In genomic region chr11:61688368-61689163, GRCh38 we compare ENCODE assay signal across 10 cellular contexts. TPM values are rescaled to one million over a fixed set of nuclear protein-coding genes. Genes with fewer than 3 reads are reported as not detected.
DNase-seq lines count a peak whose midpoint lies in the region; TF ChIP-seq lines count a peak whose summit lies in the region.
"Had no signal": no experiment of that assay in that cellular context is flagged by ENCODE, and none has a peak within 500 bp of the region (broad histone marks: within the 10 kb centered on the region; RNA-seq: fewer than 3 reads in every experiment).

No MANE protein-coding gene starts in this region.

- no peaks in the 10 kb centered on the region for H3K9me3 ChIP-seq in testis

- H3K27ac Mint-ChIP-seq in brain, result peak overlapping the region in 3 of 5 experiments; percentile 75 to 79 (median 78)
- no peak overlapping the region for H3K27ac Mint-ChIP-seq in activated CD4-positive, alpha-beta memory T cell treated with anti-CD3 and anti-CD28 coated beads for 36 hours

- 52 to 56% methylated on average over 11 to 19 of the region's 19 CpGs for WGBS in testis, 2 donors

- intact Hi-C loops in testis (cut with DNase I; ENCODE audit: low total_unique reads), result no loop called here
- intact Hi-C loops in activated CD4-positive, alpha-beta memory T cell treated with anti-CD3 and anti-CD28 coated beads for 36 hours (cut with micrococcal nuclease), result no loop called here

- H3K27me3 ChIP-seq in layer of hippocampus (ENCODE audit: control insufficient read depth, insufficient read depth, low read length), result no peaks in the 10 kb centered on the region
- no peaks in the 10 kb centered on the region for H3K27me3 ChIP-seq in testis

- H3K4me1 Mint-ChIP-seq in brain, result peaks cover 63% of the 10 kb centered on the region
- no peaks in the 10 kb centered on the region for H3K4me1 Mint-ChIP-seq in activated CD4-positive, alpha-beta memory T cell treated with anti-CD3 and anti-CD28 coated beads for 36 hours (ENCODE audit: low read depth)

- DNase-seq in HT-29 (ENCODE audit: low spot score), result peak; percentile 50
- DNase-seq in testis, result peak; percentile 38
- DNase-seq in NCI-H526 treated with DMSO at 0.1 percent for 48 hours (lab: John Stamatoyannopoulos, UW), result no peak
- no peak for DNase-seq in NCI-H2081 treated with DMSO at 0.1 percent for 48 hours (lab: John Stamatoyannopoulos, UW)
- no peak for DNase-seq in activated CD4-positive, alpha-beta memory T cell treated with anti-CD3 and anti-CD28 coated beads for 36 hours
- DNase-seq in RKO (ENCODE audit: low spot score), result no peak
- DNase-seq: naive B cell; stimulated activated naive CD4-positive, alpha-beta T cell treated with Interleukin-2 at 50 U/mL for 16 hours had no signal

- POLR2A ChIA-PET in activated CD4-positive, alpha-beta memory T cell treated with anti-CD3 and anti-CD28 coated beads for 36 hours (lab: Charles Lee), result no interaction called here

- TF ChIP-seq POLR2A in testis (IDR thresholded peaks at IDR 0.05), result no peak

- H3K27me3 Mint-ChIP-seq in brain, result peaks cover 5% of the 10 kb centered on the region
- H3K27me3 Mint-ChIP-seq in activated CD4-positive, alpha-beta memory T cell treated with anti-CD3 and anti-CD28 coated beads for 36 hours, result no peaks in the 10 kb centered on the region

- H3K36me3 ChIP-seq in testis (ENCODE audit: low read depth, missing control alignments), result no peaks in the 10 kb centered on the region

- no peak for TF ChIP-seq CTCF in brain (conservative IDR thresholded peaks at IDR 0.05)
- TF ChIP-seq CTCF in testis (IDR thresholded peaks at IDR 0.05), result no peak

- CTCF ChIA-PET in activated CD4-positive, alpha-beta memory T cell treated with anti-CD3 and anti-CD28 coated beads for 36 hours (lab: Charles Lee), result interaction anchor here (1.2 kb wide), 1 partner anchor 45 kb away, joined by 4 read pairs; no protein-coding TSS in a partner anchor

- no peaks in the 10 kb centered on the region for H3K9me3 Mint-ChIP-seq in brain
- no peaks in the 10 kb centered on the region for H3K9me3 Mint-ChIP-seq in activated CD4-positive, alpha-beta memory T cell treated with anti-CD3 and anti-CD28 coated beads for 36 hours
- H3K9me3 Mint-ChIP-seq: naive B cell had no signal

- H3K27ac ChIP-seq in layer of hippocampus (ENCODE audit: low read depth, low read length) (peak overlapping the region; percentile 18), testis (peak overlapping the region; percentile 33 to 64)

- peaks cover 29% of the 10 kb centered on the region for H3K4me1 ChIP-seq in testis

- no peak overlapping the region for H3K4me3 ChIP-seq in testis

- peak overlapping the region in 1 of 5 experiments; percentile 52 for H3K4me3 Mint-ChIP-seq in brain
- H3K4me3 Mint-ChIP-seq in activated CD4-positive, alpha-beta memory T cell treated with anti-CD3 and anti-CD28 coated beads for 36 hours, result no peak overlapping the region

- H3K36me3 Mint-ChIP-seq in brain, result no peaks in the 10 kb centered on the region
- H3K36me3 Mint-ChIP-seq in activated CD4-positive, alpha-beta memory T cell treated with anti-CD3 and anti-CD28 coated beads for 36 hours, result no peaks in the 10 kb centered on the region
- H3K36me3 Mint-ChIP-seq: naive B cell had no signal

RNA-seq across cellular contexts. Expression of gene DAGLA, which starts 8.4 kb away (rescaled TPM):
- 9.2 and 9.7 TPM in 2 replicates for total RNA-seq in HT-29 (2014; rRNA removed; shearing (Covaris generic))
- polyA plus RNA-seq in brain (ENCODE audit: insufficient read depth, low read depth, low replicate concordance), result 13.4 TPM
- 1 to 10 TPM; 7.1 to 8.3 TPM for total RNA-seq in testis
- 5.1 TPM for polyA plus RNA-seq in testis (ENCODE audit: insufficient read depth, low read depth, low replicate concordance)
- under 1 TPM; 0.12 to 0.15 TPM for total RNA-seq in activated CD4-positive, alpha-beta memory T cell treated with anti-CD3 and anti-CD28 coated beads for 36 hours

Comparison
In these comparisons a context has a peak if more than half of its experiments do, and no peak if none do; other contexts are left out.
1. DNase-seq: peak in HT-29 (single experiment) and testis (single experiment); none in NCI-H526 treated with DMSO at 0.1 percent for 48 hours (single experiment), NCI-H2081 treated with DMSO at 0.1 percent for 48 hours (single experiment), activated CD4-positive, alpha-beta memory T cell treated with anti-CD3 and anti-CD28 coated beads for 36 hours (single experiment) and RKO (single experiment).